In the genomic region with DNA sequence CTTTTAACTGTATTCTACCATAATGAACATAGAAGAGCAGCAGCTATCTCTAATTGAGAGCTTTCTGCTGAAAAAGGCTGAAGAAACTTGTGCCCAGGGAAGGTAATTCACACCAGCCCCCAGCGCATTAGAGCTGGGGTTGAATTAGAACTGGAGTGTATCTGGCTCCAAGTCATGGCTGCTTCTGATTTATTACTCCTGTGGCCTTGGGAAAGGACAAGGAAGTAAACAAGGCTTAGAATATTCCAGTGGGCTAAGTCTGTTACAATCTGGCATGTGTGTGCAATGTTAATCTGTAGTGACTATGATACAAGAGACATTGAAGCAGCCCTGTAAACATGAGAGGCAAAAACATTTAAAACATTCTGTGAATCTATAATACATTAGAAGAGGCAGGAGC, we compare ENCODE assay signal across 24 cellular contexts. TPM values are rescaled to one million over a fixed set of nuclear protein-coding genes. Genes with fewer than 3 reads are reported as not detected.
"Had no signal": no experiment of that assay in that cellular context is flagged by ENCODE, and none has a peak within 500 bp of the region (broad histone marks: within the 10 kb centered on the region; RNA-seq: fewer than 3 reads in every experiment).

No MANE protein-coding gene starts in this region.

- H3K9me3 ChIP-seq: esophagus squamous epithelium, gastroesophageal sphincter, tibial artery had no signal

- H3K36me3 ChIP-seq: esophagus squamous epithelium, gastroesophageal sphincter, tibial artery had no signal

- H3K4me3 ChIP-seq: coronary artery, esophagus squamous epithelium, gastroesophageal sphincter, tibial artery had no signal

- H3K27me3 ChIP-seq: esophagus squamous epithelium, gastroesophageal sphincter, tibial artery had no signal

- ATAC-seq: gastroesophageal sphincter; natural killer cell treated with Interleukin-12 subunit alpha and Interleukin-12 subunit beta and Interleukin-15 and Interleukin-18, amount 100 ng/mL, for 72 hours; sciatic nerve; stimulated activated effector memory CD8-positive, alpha-beta T cell treated with anti-CD3 and anti-CD28 coated beads, Interleukin-12 subunit alpha, Interleukin-12 subunit beta, amount 100 ng/mL, for 72 hours; stimulated activated naive CD8-positive, alpha-beta T cell treated with anti-CD3 and anti-CD28 coated beads, Interleukin-15, amount 100 ng/mL, for 72 hours had no signal

- H3K27ac ChIP-seq: coronary artery, esophagus squamous epithelium, gastroesophageal sphincter, tibial artery had no signal

- DNase-seq: activated CD4-positive, alpha-beta T cell treated with anti-CD3 and anti-CD28 coated beads for 4 hours; activated CD4-positive, alpha-beta T cell treated with anti-CD3 and anti-CD28 coated beads, Interleukin-2, amount 50 U/mL, for 48 hours; activated CD4-positive, CD25-positive, alpha-beta regulatory T cell; activated CD8-positive, alpha-beta memory T cell treated with anti-CD3 and anti-CD28 coated beads, Interleukin-2, amount 50 U/mL, for 48 hours; activated naive CD4-positive, alpha-beta T cell treated with Interleukin-2 at 50 U/mL for 16 hours; activated naive CD8-positive, alpha-beta T cell treated with anti-CD3 and anti-CD28 coated beads for 36 hours; activated T-cell treated with anti-CD3 and anti-CD28 coated beads, Interleukin-2, amount 50 U/mL, for 48 hours; amniotic stem cell; endodermal cell; esophagus squamous epithelium; head of caudate nucleus; small intestine; stimulated activated CD4-positive, alpha-beta T cell treated with anti-CD3 and anti-CD28 coated beads, Interleukin-2, amount 100 ng/mL, for 24 hours; stimulated activated naive CD8-positive, alpha-beta T cell treated with anti-CD3 and anti-CD28 coated beads, Interleukin-15, amount 100 ng/mL, for 72 hours; tibial artery had no signal

- H3K9me3 Mint-ChIP-seq: activated naive CD8-positive, alpha-beta T cell treated with anti-CD3 and anti-CD28 coated beads for 36 hours; endodermal cell; natural killer cell treated with Interleukin-12 subunit alpha and Interleukin-12 subunit beta and Interleukin-15 and Interleukin-18, amount 100 ng/mL, for 72 hours; stimulated activated effector memory CD8-positive, alpha-beta T cell treated with anti-CD3 and anti-CD28 coated beads, Interleukin-12 subunit alpha, Interleukin-12 subunit beta, amount 100 ng/mL, for 72 hours; stimulated activated naive CD8-positive, alpha-beta T cell treated with anti-CD3 and anti-CD28 coated beads, Interleukin-15, amount 100 ng/mL, for 72 hours had no signal

- H3K4me3 Mint-ChIP-seq: activated naive CD8-positive, alpha-beta T cell treated with anti-CD3 and anti-CD28 coated beads for 36 hours; endodermal cell; natural killer cell treated with Interleukin-12 subunit alpha and Interleukin-12 subunit beta and Interleukin-15 and Interleukin-18, amount 100 ng/mL, for 72 hours; stimulated activated effector memory CD8-positive, alpha-beta T cell treated with anti-CD3 and anti-CD28 coated beads, Interleukin-12 subunit alpha, Interleukin-12 subunit beta, amount 100 ng/mL, for 72 hours; stimulated activated naive CD8-positive, alpha-beta T cell treated with anti-CD3 and anti-CD28 coated beads, Interleukin-15, amount 100 ng/mL, for 72 hours had no signal

- H3K36me3 Mint-ChIP-seq: activated naive CD8-positive, alpha-beta T cell treated with anti-CD3 and anti-CD28 coated beads for 36 hours; natural killer cell treated with Interleukin-12 subunit alpha and Interleukin-12 subunit beta and Interleukin-15 and Interleukin-18, amount 100 ng/mL, for 72 hours; stimulated activated effector memory CD8-positive, alpha-beta T cell treated with anti-CD3 and anti-CD28 coated beads, Interleukin-12 subunit alpha, Interleukin-12 subunit beta, amount 100 ng/mL, for 72 hours had no signal

- H3K27ac Mint-ChIP-seq: activated naive CD8-positive, alpha-beta T cell treated with anti-CD3 and anti-CD28 coated beads for 36 hours; endodermal cell; natural killer cell treated with Interleukin-12 subunit alpha and Interleukin-12 subunit beta and Interleukin-15 and Interleukin-18, amount 100 ng/mL, for 72 hours; stimulated activated effector memory CD8-positive, alpha-beta T cell treated with anti-CD3 and anti-CD28 coated beads, Interleukin-12 subunit alpha, Interleukin-12 subunit beta, amount 100 ng/mL, for 72 hours; stimulated activated naive CD8-positive, alpha-beta T cell treated with anti-CD3 and anti-CD28 coated beads, Interleukin-15, amount 100 ng/mL, for 72 hours had no signal

- H3K4me1 Mint-ChIP-seq: activated naive CD8-positive, alpha-beta T cell treated with anti-CD3 and anti-CD28 coated beads for 36 hours; endodermal cell; stimulated activated effector memory CD8-positive, alpha-beta T cell treated with anti-CD3 and anti-CD28 coated beads, Interleukin-12 subunit alpha, Interleukin-12 subunit beta, amount 100 ng/mL, for 72 hours; stimulated activated naive CD8-positive, alpha-beta T cell treated with anti-CD3 and anti-CD28 coated beads, Interleukin-15, amount 100 ng/mL, for 72 hours had no signal

- H3K4me1 ChIP-seq: esophagus squamous epithelium, gastroesophageal sphincter, tibial artery had no signal

- FAIRE-seq: bronchial epithelial cell, islet of Langerhans, small intestine had no signal

RNA-seq across cellular contexts. Expression of a gene that starts 18.1 kb away (rescaled TPM):
- total RNA-seq: activated CD8-positive, alpha-beta memory T cell treated with anti-CD3 and anti-CD28 coated beads for 36 hours; activated naive CD8-positive, alpha-beta T cell treated with anti-CD3 and anti-CD28 coated beads for 36 hours; bronchial epithelial cell; endodermal cell had no signal

RNA-seq across cellular contexts. Expression of a gene that starts 55.6 kb away (rescaled TPM):
- total RNA-seq: activated CD8-positive, alpha-beta memory T cell treated with anti-CD3 and anti-CD28 coated beads for 36 hours; activated naive CD8-positive, alpha-beta T cell treated with anti-CD3 and anti-CD28 coated beads for 36 hours; bronchial epithelial cell; esophagus squamous epithelium; natural killer cell treated with Interleukin-12 subunit alpha and Interleukin-12 subunit beta and Interleukin-15 and Interleukin-18, amount 100 ng/mL, for 72 hours; ureter had no signal
